Comparison of ENCODE assay signal across 8 cellular contexts in the genomic region with DNA sequence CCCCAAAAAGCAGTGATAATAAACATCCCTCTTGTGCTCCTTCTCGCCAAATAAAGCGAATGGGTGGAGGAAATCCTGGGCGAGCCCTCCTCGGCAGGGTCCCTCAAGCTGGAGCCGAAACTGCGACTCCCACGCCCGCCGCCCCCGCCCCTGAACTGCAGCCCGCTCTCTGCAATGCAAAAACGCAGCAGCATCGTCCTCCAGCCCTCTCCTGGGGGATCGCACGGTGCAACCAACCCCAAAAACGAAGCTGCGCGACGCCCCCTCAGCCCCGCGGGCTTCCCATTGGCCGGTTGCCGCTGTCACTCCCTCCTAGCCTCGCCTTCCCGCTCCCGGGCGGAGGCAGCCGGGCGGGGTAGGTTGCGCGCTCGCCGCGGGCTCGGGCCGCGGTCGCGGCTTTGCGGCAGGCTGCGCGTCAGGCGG. TPM values are rescaled to one million over a fixed set of nuclear protein-coding genes. Genes with fewer than 3 reads are reported as not detected.
DNase-seq lines count a peak whose midpoint lies in the region; ATAC-seq, FAIRE-seq and TF ChIP-seq lines count a peak whose summit lies in the region.

A gene with protein sequence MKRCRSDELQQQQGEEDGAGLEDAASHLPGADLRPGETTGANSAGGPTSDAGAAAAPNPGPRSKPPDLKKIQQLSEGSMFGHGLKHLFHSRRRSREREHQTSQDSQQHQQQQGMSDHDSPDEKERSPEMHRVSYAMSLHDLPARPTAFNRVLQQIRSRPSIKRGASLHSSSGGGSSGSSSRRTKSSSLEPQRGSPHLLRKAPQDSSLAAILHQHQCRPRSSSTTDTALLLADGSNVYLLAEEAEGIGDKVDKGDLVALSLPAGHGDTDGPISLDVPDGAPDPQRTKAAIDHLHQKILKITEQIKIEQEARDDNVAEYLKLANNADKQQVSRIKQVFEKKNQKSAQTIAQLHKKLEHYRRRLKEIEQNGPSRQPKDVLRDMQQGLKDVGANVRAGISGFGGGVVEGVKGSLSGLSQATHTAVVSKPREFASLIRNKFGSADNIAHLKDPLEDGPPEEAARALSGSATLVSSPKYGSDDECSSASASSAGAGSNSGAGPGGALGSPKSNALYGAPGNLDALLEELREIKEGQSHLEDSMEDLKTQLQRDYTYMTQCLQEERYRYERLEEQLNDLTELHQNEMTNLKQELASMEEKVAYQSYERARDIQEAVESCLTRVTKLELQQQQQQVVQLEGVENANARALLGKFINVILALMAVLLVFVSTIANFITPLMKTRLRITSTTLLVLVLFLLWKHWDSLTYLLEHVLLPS (plus strand): TSS at position 363 of the 423 bp plus-strand sequence. CDS start 619 bp downstream, outside the sequence.

- peak within 1 kb of the TSS; percentile 81 for H3K4me3 ChIP-seq in ACC112 (ENCODE audit: low read depth, low read length)
- H3K4me3 ChIP-seq in PC-3 (ENCODE audit: low read length): peak within 1 kb of the TSS; percentile 81
- H3K4me3 ChIP-seq in epithelial cell of esophagus (ENCODE audit: low read length): peak within 1 kb of the TSS; percentile 53

- TF ChIP-seq CTCF in PC-3 (conservative IDR thresholded peaks at IDR 0.05; ENCODE audit: low read depth, low read length) (no peak), epithelial cell of esophagus (IDR thresholded peaks at IDR 0.05; ENCODE audit: insufficient read depth, low read depth, low read length, missing control alignments) (no peak)

- H3K79me2 ChIP-seq in ACC112 (ENCODE audit: control insufficient read depth, insufficient read depth, low read length, unreplicated experiment) (no peaks in the 10 kb centered on the region), PC-3 (ENCODE audit: low read length) (no peaks in the 10 kb centered on the region)

- TF ChIP-seq EP300 in Ishikawa (IDR thresholded peaks at IDR 0.05; ENCODE audit: borderline replicate concordance): no peak

- TF ChIP-seq RAD21 in Ishikawa (IDR thresholded peaks at IDR 0.05; ENCODE audit: low read depth): no peak

- H2AFZ ChIP-seq in ACC112 (ENCODE audit: low read length, unreplicated experiment) (peak within 1 kb of the TSS; percentile 95), PC-3 (ENCODE audit: low read length) (peak within 1 kb of the TSS; percentile 92)

- no peaks in the 10 kb centered on the region for H3F3A ChIP-seq in PC-3 (ENCODE audit: low read length, unreplicated experiment)

- no peaks in the 10 kb centered on the region for H4K20me1 ChIP-seq in PC-3 (ENCODE audit: low read length)

- no peaks in the 10 kb centered on the region for H3K9me3 ChIP-seq in PC-3 (ENCODE audit: low read length)

- peaks cover 9% of the 10 kb centered on the region for H3K4me1 ChIP-seq in ACC112 (ENCODE audit: control insufficient read depth, insufficient read depth, low read length, unreplicated experiment)
- H3K4me1 ChIP-seq in PC-3 (ENCODE audit: insufficient read depth, low read length): peaks cover 19% of the 10 kb centered on the region

- no TSS peak for BruUV-seq in PC-3 (replicated peaks; lab: Mats Ljungman, UMichigan)

- no peaks in the 10 kb centered on the region for H3K36me3 ChIP-seq in ACC112 (ENCODE audit: insufficient read depth, low read length)
- H3K36me3 ChIP-seq in PC-3 (ENCODE audit: low read depth, low read length): no peaks in the 10 kb centered on the region

- no peak for FAIRE-seq in GM19239 (lab: Jason Lieb, UNC)

- DNase-seq in GM19239 (ENCODE audit: insufficient read length, low spot score): peak; percentile 76
- DNase-seq in PC-3: peak; percentile 92
- DNase-seq in activated T-cell treated with anti-CD3 and anti-CD28 coated beads for 4 hours: peak; percentile 65
- peak; percentile 83 for DNase-seq in epithelial cell of esophagus (ENCODE audit: low read depth)
- peak; percentile 94 for DNase-seq in midbrain (lab: John Stamatoyannopoulos, UW)
- DNase-seq in stimulated activated CD8-positive, alpha-beta memory T cell treated with anti-CD3 and anti-CD28 coated beads, Interleukin-15, amount 100 ng/mL, for 4 hours (ENCODE audit: low read depth in 2 of 2): peak; percentile 66 to 68

- CTCF ChIA-PET in PC-3 (lab: Charles Lee): interaction anchor here (0.5 to 3.0 kb wide), 5 partner anchors 30 to 420 kb away, joined by 3 to 22 read pairs (median 7); no protein-coding TSS in a partner anchor

- intact Hi-C loops in PC-3 (cut with micrococcal nuclease): loop anchor here (1.0 to 5.0 kb wide), 3 partner anchors 17 to 105 kb away; a partner anchor contains a TSS

- POLR2A ChIA-PET in PC-3 (lab: Charles Lee; ENCODE audit: unreplicated experiment): interaction anchor here (0.6 kb wide), 1 partner anchor 19 kb away, joined by 3 read pairs; no protein-coding TSS in a partner anchor

- peak; percentile 82 for ATAC-seq in PC-3

- peak within 1 kb of the TSS; percentile 99 for H3K4me2 ChIP-seq in PC-3 (ENCODE audit: low read length)

- H3K27ac ChIP-seq in ACC112 (ENCODE audit: low read depth, low read length) (no peak within 1 kb of the TSS), PC-3 (ENCODE audit: low read length) (no peak within 1 kb of the TSS)

- H3K9ac ChIP-seq in PC-3 (ENCODE audit: low read length): peak within 1 kb of the TSS; percentile 41

- H3K27me3 ChIP-seq in ACC112 (ENCODE audit: insufficient read depth, low read length): peaks cover 14% of the 10 kb centered on the region
- no peaks in the 10 kb centered on the region for H3K27me3 ChIP-seq in PC-3 (ENCODE audit: low read length)

- H3K9me2 ChIP-seq in PC-3 (replicated peaks; ENCODE audit: low read length): no peaks in the 10 kb centered on the region

TF ChIP-seq in Ishikawa, 13 proteins besides CTCF, POLR2A, EP300 and RAD21:
- TF ChIP-seq YY1 (IDR thresholded peaks at IDR 0.05; ENCODE audit: low read depth) (peak; percentile 42; the same call in 1 of the 2 replicates), EGR1 (IDR thresholded peaks at IDR 0.05) (peak; percentile 79), ZBTB7A (IDR thresholded peaks at IDR 0.05; ENCODE audit: low read depth) (peak; percentile 74; the same call in 1 of the 2 replicates), TCF12 (IDR thresholded peaks at IDR 0.05; ENCODE audit: low read depth) (no peak), CREB1 (IDR thresholded peaks at IDR 0.05; ENCODE audit: low read depth) (0 out of 2 replicates have a peak, but pooled peaks have one; percentile 12), FOXM1 (IDR thresholded peaks at IDR 0.05; ENCODE audit: borderline replicate concordance, low read depth) (no peak), TAF1 (IDR thresholded peaks at IDR 0.05; ENCODE audit: low read depth) (0 out of 2 replicates have a peak, but pooled peaks have one; percentile 41)
- TF ChIP-seq, protein P1, sequence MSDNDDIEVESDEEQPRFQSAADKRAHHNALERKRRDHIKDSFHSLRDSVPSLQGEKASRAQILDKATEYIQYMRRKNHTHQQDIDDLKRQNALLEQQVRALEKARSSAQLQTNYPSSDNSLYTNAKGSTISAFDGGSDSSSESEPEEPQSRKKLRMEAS (IDR thresholded peaks at IDR 0.05): peak; percentile 34; the same call in 1 of the 2 replicates

RNA-seq across cellular contexts. Expression of the gene that starts here (rescaled TPM):
- 8.7 and 11.3 TPM in 2 replicates for total RNA-seq in PC-3 (2014; rRNA removed)
